In the genomic region with DNA sequence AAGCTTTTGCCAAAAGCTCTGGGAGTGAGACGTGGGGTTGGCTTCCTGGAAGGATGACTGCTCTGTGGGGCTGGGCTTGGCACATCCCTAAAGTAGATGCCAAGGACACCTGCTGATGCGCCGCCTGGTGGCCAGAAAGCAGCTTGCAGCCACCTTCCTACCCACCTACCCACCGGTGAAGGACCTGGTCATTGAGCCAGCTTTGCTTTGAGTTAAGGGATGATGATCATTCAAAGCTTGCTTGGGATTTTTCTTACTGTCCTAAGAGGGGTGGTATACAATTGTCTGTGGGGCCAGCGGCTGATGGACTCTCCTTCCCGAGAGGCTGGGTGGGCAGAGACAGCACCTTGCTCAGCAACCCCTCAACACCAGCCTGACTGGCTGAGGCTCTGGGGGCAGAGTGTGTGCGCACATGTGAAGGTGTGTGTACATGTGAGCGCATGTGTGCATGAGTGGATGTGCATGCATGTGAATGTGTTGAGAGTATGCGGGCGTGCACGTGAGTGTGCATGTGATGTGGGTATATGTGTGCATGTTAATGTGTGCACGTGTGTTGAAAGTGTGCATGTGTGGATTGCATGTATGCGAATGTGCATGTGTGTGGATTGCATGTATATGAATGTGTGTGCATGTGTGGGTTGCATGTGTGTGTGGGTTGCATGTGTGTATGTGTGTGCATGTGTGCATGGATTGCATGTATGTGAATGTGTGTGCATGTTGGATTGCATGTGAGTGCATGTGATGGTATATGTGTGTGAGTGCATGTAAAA, we compare ENCODE assay signal across 9 cellular contexts. TPM values are rescaled to one million over a fixed set of nuclear protein-coding genes. Genes with fewer than 3 reads are reported as not detected.
DNase-seq lines count a peak whose midpoint lies in the region; ATAC-seq and TF ChIP-seq lines count a peak whose summit lies in the region.
"Had no signal": no experiment of that assay in that cellular context is flagged by ENCODE, and none has a peak within 500 bp of the region (broad histone marks: within the 10 kb centered on the region; RNA-seq: fewer than 3 reads in every experiment).

No MANE protein-coding gene starts in this region.

- DNase-seq in GM12865 (ENCODE audit: low read depth) (peak; percentile 48), NCI-H1092 treated with DMSO at 0.1 percent for 48 hours (lab: John Stamatoyannopoulos, UW) (peak; percentile 41), colonic mucosa (peak; percentile 86), mesenchymal stem cell (no peak)
- DNase-seq in activated CD4-positive, alpha-beta T cell treated with anti-CD3 and anti-CD28 coated beads, Interleukin-2, amount 10 ng/mL, durations not matched to agents 24 days and 14 days, result peak; percentile 84
- DNase-seq in stimulated activated CD8-positive, alpha-beta memory T cell treated with anti-CD3 and anti-CD28 coated beads, Interleukin-4, amount 100 ng/mL, for 48 hours, result peak; percentile 86

- H2BK5ac ChIP-seq in mesenchymal stem cell (ENCODE audit: low read depth, low read length, poor library complexity, severe bottlenecking), result no peak overlapping the region

- H4K91ac ChIP-seq in mesenchymal stem cell (ENCODE audit: low read length), result peak overlapping the region; percentile 21

- no peak overlapping the region for H2BK12ac ChIP-seq in mesenchymal stem cell (ENCODE audit: low read length in 2 of 2)

- ATAC-seq in GM21576 (IDR thresholded peaks at IDR 0.05; ENCODE audit: unreplicated experiment), result no peak
- ATAC-seq in HG02870 (IDR thresholded peaks at IDR 0.05; ENCODE audit: unreplicated experiment), result no peak

- no peaks in the 10 kb centered on the region for H3K9me3 Mint-ChIP-seq in activated CD4-positive, alpha-beta T cell treated with anti-CD3 and anti-CD28 coated beads, Interleukin-2, amount 10 ng/mL, durations not matched to agents 24 days and 14 days
- H3K9me3 Mint-ChIP-seq: activated naive CD4-positive, alpha-beta T cell treated with anti-CD3 and anti-CD28 coated beads, Interleukin-2, amount 50 U/mL, for 24 hours had no signal

- H3K79me1 ChIP-seq in mesenchymal stem cell (replicated peaks; ENCODE audit: low read length, poor library complexity, severe bottlenecking), result no peaks in the 10 kb centered on the region

- TF ChIP-seq CTCF in GM12865 (IDR thresholded peaks at IDR 0.05; ENCODE audit: insufficient read depth, low read depth, low read length, missing control alignments) (peak; percentile 78), colonic mucosa (IDR thresholded peaks at IDR 0.05) (peak; percentile 93)

- H3K36me3 ChIP-seq in colonic mucosa (no peaks in the 10 kb centered on the region), mesenchymal stem cell (ENCODE audit: control insufficient read depth in 1 of 2, insufficient read depth in 2 of 2, low read depth in 1 of 2, low read length in 2 of 2) (peaks cover 0 to 4% of the 10 kb centered on the region in 2 experiments)

- no peak overlapping the region for H2BK15ac ChIP-seq in mesenchymal stem cell (ENCODE audit: low read depth, poor library complexity, severe bottlenecking)

- no peak overlapping the region for H2BK120ac ChIP-seq in mesenchymal stem cell (ENCODE audit: low read depth, low read length)

- H3K4me2 ChIP-seq in mesenchymal stem cell (ENCODE audit: low read length, poor library complexity, severe bottlenecking), result no peak overlapping the region

- intact Hi-C loops in activated CD4-positive, alpha-beta T cell treated with anti-CD3 and anti-CD28 coated beads, Interleukin-2, amount 10 ng/mL, durations not matched to agents 24 days and 14 days (cut with micrococcal nuclease), result no loop called here
- intact Hi-C loops in colonic mucosa (cut with DNase I), result loop anchor here (2.0 kb wide), 1 partner anchor 50 kb away; no protein-coding TSS in a partner anchor

- H3K27ac Mint-ChIP-seq in activated CD4-positive, alpha-beta T cell treated with anti-CD3 and anti-CD28 coated beads, Interleukin-2, amount 10 ng/mL, durations not matched to agents 24 days and 14 days, result no peak overlapping the region
- H3K27ac Mint-ChIP-seq: activated naive CD4-positive, alpha-beta T cell treated with anti-CD3 and anti-CD28 coated beads, Interleukin-2, amount 50 U/mL, for 24 hours had no signal

- no peak overlapping the region for H2AK5ac ChIP-seq in mesenchymal stem cell (ENCODE audit: low read length, severe bottlenecking)

- H3K27ac ChIP-seq in colonic mucosa (no peak overlapping the region), mesenchymal stem cell (ENCODE audit: low read length, poor library complexity, severe bottlenecking) (no peak overlapping the region)

- H3K4me3 ChIP-seq in GM12865 (ENCODE audit: low read depth, low read length) (no peak overlapping the region), colonic mucosa (no peak overlapping the region), mesenchymal stem cell (ENCODE audit: insufficient read depth in 1 of 2, low read depth in 1 of 2, low read length in 2 of 2) (no peak overlapping the region)

- H3K23ac ChIP-seq in mesenchymal stem cell (ENCODE audit: low read length in 2 of 2), result no peak overlapping the region

- H3K4me1 Mint-ChIP-seq in activated CD4-positive, alpha-beta T cell treated with anti-CD3 and anti-CD28 coated beads, Interleukin-2, amount 10 ng/mL, durations not matched to agents 24 days and 14 days, result no peaks in the 10 kb centered on the region

- no peak overlapping the region for H3K4ac ChIP-seq in mesenchymal stem cell (ENCODE audit: low read depth in 1 of 2, low read length in 2 of 2)

- WGBS in mesenchymal stem cell, result 75% methylated on average over 11 of the region's 13 CpGs

- no peak overlapping the region for H2AFZ ChIP-seq in mesenchymal stem cell (ENCODE audit: low read depth, low read length)

- H3K9ac ChIP-seq in colonic mucosa (ENCODE audit: low read depth in 2 of 2, low read length in 2 of 2), result no peak overlapping the region
- peak overlapping the region; percentile 75 for H3K9ac ChIP-seq in mesenchymal stem cell (ENCODE audit: low read length)

- H3K36me3 Mint-ChIP-seq in activated CD4-positive, alpha-beta T cell treated with anti-CD3 and anti-CD28 coated beads, Interleukin-2, amount 10 ng/mL, durations not matched to agents 24 days and 14 days (ENCODE audit: low read depth), result no peaks in the 10 kb centered on the region
- H3K36me3 Mint-ChIP-seq: activated naive CD4-positive, alpha-beta T cell treated with anti-CD3 and anti-CD28 coated beads, Interleukin-2, amount 50 U/mL, for 24 hours had no signal

- no peak overlapping the region for H3K18ac ChIP-seq in mesenchymal stem cell (ENCODE audit: low read depth in 1 of 2, low read length in 2 of 2)

- no peaks in the 10 kb centered on the region for H3K27me3 Mint-ChIP-seq in activated CD4-positive, alpha-beta T cell treated with anti-CD3 and anti-CD28 coated beads, Interleukin-2, amount 10 ng/mL, durations not matched to agents 24 days and 14 days
- H3K27me3 Mint-ChIP-seq: activated naive CD4-positive, alpha-beta T cell treated with anti-CD3 and anti-CD28 coated beads, Interleukin-2, amount 50 U/mL, for 24 hours had no signal

- no peaks in the 10 kb centered on the region for H3K4me1 ChIP-seq in colonic mucosa
- no peaks in the 10 kb centered on the region for H3K4me1 ChIP-seq in mesenchymal stem cell (ENCODE audit: control insufficient read depth, insufficient read depth, low read depth, low read length)

- no peak overlapping the region for H3K14ac ChIP-seq in mesenchymal stem cell (ENCODE audit: low read length in 2 of 2)

- H3K4me3 Mint-ChIP-seq in activated CD4-positive, alpha-beta T cell treated with anti-CD3 and anti-CD28 coated beads, Interleukin-2, amount 10 ng/mL, durations not matched to agents 24 days and 14 days, result no peak overlapping the region
- H3K4me3 Mint-ChIP-seq: activated naive CD4-positive, alpha-beta T cell treated with anti-CD3 and anti-CD28 coated beads, Interleukin-2, amount 50 U/mL, for 24 hours had no signal

- no peaks in the 10 kb centered on the region for H3K9me3 ChIP-seq in colonic mucosa
- H3K9me3 ChIP-seq in mesenchymal stem cell (ENCODE audit: control insufficient read depth, low read length), result no peaks in the 10 kb centered on the region

- H3K27me3 ChIP-seq in colonic mucosa (no peaks in the 10 kb centered on the region), mesenchymal stem cell (ENCODE audit: control insufficient read depth in 1 of 2, insufficient read depth in 1 of 2, low read length in 2 of 2) (peaks cover 0 to 21% of the 10 kb centered on the region in 2 experiments)

- no peak overlapping the region for H4K8ac ChIP-seq in mesenchymal stem cell (ENCODE audit: low read length)

RNA-seq across cellular contexts. Expression of gene C1QTNF1, which starts 18.6 kb away (rescaled TPM):
- not detected in 2 replicates for total RNA-seq in activated CD4-positive, alpha-beta T cell treated with anti-CD3 and anti-CD28 coated beads, Interleukin-2, amount 10 ng/mL, durations not matched to agents 24 days and 14 days
- 10 to 100 TPM; 10.4 to 12.1 TPM for total RNA-seq in colonic mucosa
- 11.9 TPM for polyA plus RNA-seq in mesenchymal stem cell (2013, experiment 1 of 2)
- polyA plus RNA-seq in mesenchymal stem cell (2013, experiment 2 of 2), result 13.6 TPM

RNA-seq across cellular contexts. Expression of gene ENGASE, which starts 32.0 kb away (rescaled TPM):
- total RNA-seq in activated CD4-positive, alpha-beta T cell treated with anti-CD3 and anti-CD28 coated beads, Interleukin-2, amount 10 ng/mL, durations not matched to agents 24 days and 14 days, result 49.5 and 52.4 TPM in 2 replicates
- 100 to 1,000 TPM in 1 of 2 donors, 10 to 100 TPM in 1; 53.4 to 111 TPM for total RNA-seq in colonic mucosa
- polyA plus RNA-seq in mesenchymal stem cell (2013, experiment 1 of 2), result 6.9 TPM
- polyA plus RNA-seq in mesenchymal stem cell (2013, experiment 2 of 2), result 5.8 TPM

RNA-seq across cellular contexts. Expression of gene CANT1, which starts 33.0 kb away (rescaled TPM):
- 62.4 and 70.5 TPM in 2 replicates for total RNA-seq in activated CD4-positive, alpha-beta T cell treated with anti-CD3 and anti-CD28 coated beads, Interleukin-2, amount 10 ng/mL, durations not matched to agents 24 days and 14 days
- 100 to 1,000 TPM; 247 to 390 TPM for total RNA-seq in colonic mucosa
- polyA plus RNA-seq in mesenchymal stem cell (2013, experiment 1 of 2), result 37.8 TPM
- polyA plus RNA-seq in mesenchymal stem cell (2013, experiment 2 of 2), result 38.3 TPM

Comparison
In these comparisons a context has a peak if more than half of its experiments do, and no peak if none do; other contexts are left out.
1. RNA of gene C1QTNF1, which starts 18.6 kb away (total RNA-seq): 10.4 to 12.1 TPM in colonic mucosa; not detected in activated CD4-positive, alpha-beta T cell treated with anti-CD3 and anti-CD28 coated beads, Interleukin-2, amount 10 ng/mL, durations not matched to agents 24 days and 14 days; every median in the first group is over 10 times any median in the second.